In the genomic region with DNA sequence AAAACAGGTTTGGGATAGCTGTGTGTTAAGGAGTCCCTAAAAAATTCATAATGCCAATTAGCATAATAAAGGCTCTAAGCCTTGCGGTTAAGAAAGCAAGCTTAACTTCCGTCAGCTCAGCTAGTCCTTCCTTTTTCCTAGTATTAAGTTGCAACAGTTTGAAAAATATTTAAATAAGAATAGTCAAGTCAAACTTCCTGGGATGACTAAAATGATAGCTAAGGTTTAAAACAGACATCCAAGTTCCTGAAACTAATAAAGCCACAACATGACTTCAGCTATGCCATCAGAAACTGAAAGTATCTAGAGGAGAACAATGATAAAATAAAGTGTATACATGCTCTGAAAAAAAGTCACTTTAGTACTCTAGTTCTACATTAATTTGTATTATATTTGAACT, we compare ENCODE assay signal across 8 cellular contexts. TPM values are rescaled to one million over a fixed set of nuclear protein-coding genes. Genes with fewer than 3 reads are reported as not detected.
DNase-seq lines count a peak whose midpoint lies in the region; ATAC-seq and TF ChIP-seq lines count a peak whose summit lies in the region.

No MANE protein-coding gene starts in this region.

- no peak for ATAC-seq in activated CD8-positive, alpha-beta T cell treated with anti-CD3 and anti-CD28 coated beads for 36 hours

- H3K36me3 Mint-ChIP-seq in activated naive CD4-positive, alpha-beta T cell treated with anti-CD3 and anti-CD28 coated beads for 36 hours (ENCODE audit: low read depth), result peaks cover 15% of the 10 kb centered on the region
- H3K36me3 Mint-ChIP-seq in activated CD8-positive, alpha-beta T cell treated with anti-CD3 and anti-CD28 coated beads for 36 hours (ENCODE audit: low read depth), result peaks cover 28% of the 10 kb centered on the region

- 14% methylated on average over 2 of the region's 2 CpGs for WGBS in suprapubic skin

- H3K9me3 Mint-ChIP-seq in activated naive CD4-positive, alpha-beta T cell treated with anti-CD3 and anti-CD28 coated beads for 36 hours, result no peaks in the 10 kb centered on the region
- no peaks in the 10 kb centered on the region for H3K9me3 Mint-ChIP-seq in activated CD8-positive, alpha-beta T cell treated with anti-CD3 and anti-CD28 coated beads for 36 hours

- POLR2A ChIA-PET in activated CD8-positive, alpha-beta T cell treated with anti-CD3 and anti-CD28 coated beads for 36 hours (lab: Charles Lee), result interaction anchor here (0.9 to 2.2 kb wide), 3 partner anchors 14 to 58 kb away, joined by 3 to 9 read pairs (median 3); no protein-coding TSS in a partner anchor

- no peak for TF ChIP-seq EP300 in suprapubic skin (IDR thresholded peaks at IDR 0.05)

- H3K27ac ChIP-seq in iPS-18a (ENCODE audit: low read length) (peak overlapping the region; percentile 42), suprapubic skin (peak overlapping the region; percentile 34)

- no peak for TF ChIP-seq CTCF in activated CD8-positive, alpha-beta T cell treated with anti-CD3 and anti-CD28 coated beads for 36 hours (IDR thresholded peaks at IDR 0.05)
- TF ChIP-seq CTCF in suprapubic skin (IDR thresholded peaks at IDR 0.05), result no peak

- H3K4me1 ChIP-seq in iPS-18a (ENCODE audit: control insufficient read depth, low read depth, low read length) (peaks cover 26% of the 10 kb centered on the region), suprapubic skin (peaks cover 47% of the 10 kb centered on the region)

- peak overlapping the region; percentile 95 for H3K9ac ChIP-seq in iPS-18a (ENCODE audit: low read length)

- TF ChIP-seq POLR2A in suprapubic skin (IDR thresholded peaks at IDR 0.05), result no peak

- H3K4me3 ChIP-seq in iPS-18a (ENCODE audit: low read length), result peak overlapping the region; percentile 78
- H3K4me3 ChIP-seq in suprapubic skin, result peak overlapping the region; percentile 100

- CTCF ChIA-PET in activated naive CD4-positive, alpha-beta T cell treated with anti-CD3 and anti-CD28 coated beads for 36 hours (lab: Charles Lee), result interaction anchor here (0.6 to 1.0 kb wide), 4 partner anchors 19 to 1201 kb away, joined by 3 to 6 read pairs (median 3); no protein-coding TSS in a partner anchor
- CTCF ChIA-PET in activated CD8-positive, alpha-beta T cell treated with anti-CD3 and anti-CD28 coated beads for 36 hours (lab: Charles Lee), result interaction anchor here (0.7 to 1.3 kb wide), 2 partner anchors 11 to 109 kb away, joined by 3 read pairs; no protein-coding TSS in a partner anchor

- peak overlapping the region; percentile 86 for H3K4me3 Mint-ChIP-seq in activated naive CD4-positive, alpha-beta T cell treated with anti-CD3 and anti-CD28 coated beads for 36 hours
- H3K4me3 Mint-ChIP-seq in activated CD8-positive, alpha-beta T cell treated with anti-CD3 and anti-CD28 coated beads for 36 hours, result peak overlapping the region; percentile 86

- no peaks in the 10 kb centered on the region for H3K9me3 ChIP-seq in iPS-18a (ENCODE audit: control insufficient read depth, low read depth, low read length)
- H3K9me3 ChIP-seq in suprapubic skin, result no peaks in the 10 kb centered on the region

- H3K27me3 ChIP-seq in iPS-18a (ENCODE audit: control insufficient read depth, insufficient read depth, low read length), result no peaks in the 10 kb centered on the region
- no peaks in the 10 kb centered on the region for H3K27me3 ChIP-seq in suprapubic skin

- H3K27ac Mint-ChIP-seq in activated naive CD4-positive, alpha-beta T cell treated with anti-CD3 and anti-CD28 coated beads for 36 hours, result peak overlapping the region; percentile 70
- peak overlapping the region; percentile 60 for H3K27ac Mint-ChIP-seq in activated CD8-positive, alpha-beta T cell treated with anti-CD3 and anti-CD28 coated beads for 36 hours

- intact Hi-C loops in activated naive CD4-positive, alpha-beta T cell treated with anti-CD3 and anti-CD28 coated beads for 36 hours (cut with micrococcal nuclease), result loop anchor here (1.0 kb wide), 2 partner anchors 34 to 45 kb away; no protein-coding TSS in a partner anchor
- intact Hi-C loops in activated CD8-positive, alpha-beta T cell treated with anti-CD3 and anti-CD28 coated beads for 36 hours (cut with micrococcal nuclease), result loop anchor here (1.0 to 5.0 kb wide), 3 partner anchors 16 to 108 kb away; partner anchors contain the start of gene ORC3

- H3K27me3 Mint-ChIP-seq in activated naive CD4-positive, alpha-beta T cell treated with anti-CD3 and anti-CD28 coated beads for 36 hours (ENCODE audit: low read depth), result no peaks in the 10 kb centered on the region
- H3K27me3 Mint-ChIP-seq in activated CD8-positive, alpha-beta T cell treated with anti-CD3 and anti-CD28 coated beads for 36 hours, result no peaks in the 10 kb centered on the region

- DNase-seq in activated naive CD4-positive, alpha-beta T cell treated with anti-CD3 and anti-CD28 coated beads for 36 hours, result no peak
- DNase-seq in activated naive CD4-positive, alpha-beta T cell (lab: John Stamatoyannopoulos, UW), result no peak
- no peak for DNase-seq in activated CD8-positive, alpha-beta T cell treated with anti-CD3 and anti-CD28 coated beads for 36 hours
- DNase-seq in suprapubic skin (ENCODE audit: low spot score in 2 of 2) (no peak), middle frontal gyrus (ENCODE audit: extremely low spot score, low spot score) (no peak), inferior parietal cortex (ENCODE audit: extremely low spot score) (no peak)
- DNase-seq in stimulated activated CD4-positive, alpha-beta T cell treated with anti-CD3 and anti-CD28 coated beads, Interleukin-12 subunit alpha, Interleukin-12 subunit beta, amount 100 ng/mL, for 4 hours, result no peak

- peaks cover 63% of the 10 kb centered on the region for H3K4me1 Mint-ChIP-seq in activated naive CD4-positive, alpha-beta T cell treated with anti-CD3 and anti-CD28 coated beads for 36 hours (ENCODE audit: low read depth)
- peaks cover 50% of the 10 kb centered on the region for H3K4me1 Mint-ChIP-seq in activated CD8-positive, alpha-beta T cell treated with anti-CD3 and anti-CD28 coated beads for 36 hours (ENCODE audit: low read depth)

- H3K36me3 ChIP-seq in iPS-18a (ENCODE audit: control insufficient read depth, low read depth, low read length) (no peaks in the 10 kb centered on the region), suprapubic skin (no peaks in the 10 kb centered on the region)

RNA-seq across cellular contexts. Expression of gene AKIRIN2, which starts 3.4 kb away (rescaled TPM):
- 10 to 100 TPM; 47.6 to 49.8 TPM for total RNA-seq in activated naive CD4-positive, alpha-beta T cell treated with anti-CD3 and anti-CD28 coated beads for 36 hours
- 10 to 100 TPM; 42.1 to 45.6 TPM for total RNA-seq in activated CD8-positive, alpha-beta T cell treated with anti-CD3 and anti-CD28 coated beads for 36 hours
- 10 to 100 TPM; 15.3 to 35.4 (median 29.2) TPM for total RNA-seq in suprapubic skin
